Comparison of ENCODE assay signal across 1 cellular context in genomic region chr11:70825893-70826540, GRCh38.
TF ChIP-seq lines count a peak whose summit lies in the region.

No MANE protein-coding gene starts in this region.

TF ChIP-seq in SK-N-SH, 30 proteins besides CTCF, POLR2A, EP300 and RAD21 (continued from another document):
- TF ChIP-seq IRF3 (IDR thresholded peaks at IDR 0.05; ENCODE audit: low read depth, low read length) (no peak), JUND (IDR thresholded peaks at IDR 0.05) (no peak), FOXJ3 (CRISPR knock-in tag; IDR thresholded peaks at IDR 0.05) (no peak), CHD2 (IDR thresholded peaks at IDR 0.05; ENCODE audit: low read length, partially characterized antibody) (no peak)
TF ChIP-seq in SK-N-SH: peak in this region for 0.
